ENCODE assay signal across 8 cellular contexts in the genomic region with DNA sequence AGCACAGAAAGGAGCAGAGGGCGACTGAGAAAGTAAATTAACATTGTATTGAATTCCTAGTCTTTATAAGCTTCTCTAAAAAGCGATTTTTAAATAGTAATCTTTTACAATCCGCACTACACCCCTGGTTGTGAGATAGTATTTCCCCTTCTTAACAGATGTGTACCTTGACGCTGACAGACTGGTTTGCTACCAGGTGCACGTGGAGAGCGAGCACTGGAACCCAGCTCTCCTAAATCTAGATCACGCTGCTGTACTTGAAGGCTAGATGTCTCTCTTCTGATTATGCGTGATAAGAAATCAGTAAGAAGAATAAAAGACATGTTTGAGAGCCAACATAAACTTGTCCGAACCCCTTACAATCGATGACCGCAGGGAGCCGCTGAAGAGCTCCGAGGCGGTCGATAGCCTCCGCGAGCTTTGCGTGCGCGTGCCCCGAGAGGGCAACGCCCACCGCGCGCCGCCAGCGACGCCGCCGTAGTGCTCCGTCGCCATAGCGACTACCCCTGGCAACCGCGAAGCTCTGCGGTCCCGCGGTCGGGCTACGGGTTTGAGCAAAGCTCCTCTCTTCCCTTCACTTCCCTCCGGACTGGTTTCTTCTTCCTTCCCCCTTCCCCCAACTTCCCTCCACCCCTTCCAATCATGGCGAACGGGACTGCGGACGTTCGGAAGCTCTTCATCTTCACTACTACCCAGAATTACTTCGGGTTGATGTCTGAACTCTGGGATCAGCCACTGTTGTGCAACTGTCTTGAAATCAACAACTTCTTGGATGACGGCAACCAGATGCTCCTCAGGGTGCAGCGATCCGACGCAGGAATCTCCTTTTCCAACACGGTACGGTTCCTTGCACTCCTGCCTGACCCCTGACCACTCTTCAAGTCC. TPM values are rescaled to one million over a fixed set of nuclear protein-coding genes. Genes with fewer than 3 reads are reported as not detected.
DNase-seq lines count a peak whose midpoint lies in the region; ATAC-seq and TF ChIP-seq lines count a peak whose summit lies in the region.

A gene with protein sequence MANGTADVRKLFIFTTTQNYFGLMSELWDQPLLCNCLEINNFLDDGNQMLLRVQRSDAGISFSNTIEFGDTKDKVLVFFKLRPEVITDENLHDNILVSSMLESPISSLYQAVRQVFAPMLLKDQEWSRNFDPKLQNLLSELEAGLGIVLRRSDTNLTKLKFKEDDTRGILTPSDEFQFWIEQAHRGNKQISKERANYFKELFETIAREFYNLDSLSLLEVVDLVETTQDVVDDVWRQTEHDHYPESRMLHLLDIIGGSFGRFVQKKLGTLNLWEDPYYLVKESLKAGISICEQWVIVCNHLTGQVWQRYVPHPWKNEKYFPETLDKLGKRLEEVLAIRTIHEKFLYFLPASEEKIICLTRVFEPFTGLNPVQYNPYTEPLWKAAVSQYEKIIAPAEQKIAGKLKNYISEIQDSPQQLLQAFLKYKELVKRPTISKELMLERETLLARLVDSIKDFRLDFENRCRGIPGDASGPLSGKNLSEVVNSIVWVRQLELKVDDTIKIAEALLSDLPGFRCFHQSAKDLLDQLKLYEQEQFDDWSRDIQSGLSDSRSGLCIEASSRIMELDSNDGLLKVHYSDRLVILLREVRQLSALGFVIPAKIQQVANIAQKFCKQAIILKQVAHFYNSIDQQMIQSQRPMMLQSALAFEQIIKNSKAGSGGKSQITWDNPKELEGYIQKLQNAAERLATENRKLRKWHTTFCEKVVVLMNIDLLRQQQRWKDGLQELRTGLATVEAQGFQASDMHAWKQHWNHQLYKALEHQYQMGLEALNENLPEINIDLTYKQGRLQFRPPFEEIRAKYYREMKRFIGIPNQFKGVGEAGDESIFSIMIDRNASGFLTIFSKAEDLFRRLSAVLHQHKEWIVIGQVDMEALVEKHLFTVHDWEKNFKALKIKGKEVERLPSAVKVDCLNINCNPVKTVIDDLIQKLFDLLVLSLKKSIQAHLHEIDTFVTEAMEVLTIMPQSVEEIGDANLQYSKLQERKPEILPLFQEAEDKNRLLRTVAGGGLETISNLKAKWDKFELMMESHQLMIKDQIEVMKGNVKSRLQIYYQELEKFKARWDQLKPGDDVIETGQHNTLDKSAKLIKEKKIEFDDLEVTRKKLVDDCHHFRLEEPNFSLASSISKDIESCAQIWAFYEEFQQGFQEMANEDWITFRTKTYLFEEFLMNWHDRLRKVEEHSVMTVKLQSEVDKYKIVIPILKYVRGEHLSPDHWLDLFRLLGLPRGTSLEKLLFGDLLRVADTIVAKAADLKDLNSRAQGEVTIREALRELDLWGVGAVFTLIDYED (N-terminal part only) (plus strand): TSS at position 494 of the 885 bp plus-strand sequence. CDS start 149 bp downstream, at position 643.

- H3K9ac ChIP-seq in adipocyte (ENCODE audit: low read length): peak within 1 kb of the TSS; percentile 89

- TF ChIP-seq CTCF in GM12865 (IDR thresholded peaks at IDR 0.05; ENCODE audit: insufficient read depth, low read depth, low read length, missing control alignments) (peak; percentile 44), prostate gland (IDR thresholded peaks at IDR 0.05) (peak in 3 of 4 experiments; percentile 18 to 53 (median 51)), upper lobe of right lung (IDR thresholded peaks at IDR 0.05) (peak; percentile 59)

- H3K9me3 ChIP-seq in adipocyte (ENCODE audit: control insufficient read depth, low read length) (no peaks in the 10 kb centered on the region), prostate gland (no peaks in the 10 kb centered on the region), upper lobe of right lung (no peaks in the 10 kb centered on the region)

- H3K4me1 ChIP-seq in adipocyte (ENCODE audit: control insufficient read depth, insufficient read depth, low read length): peaks cover 30% of the 10 kb centered on the region
- H3K4me1 ChIP-seq in prostate gland (replicated peaks): no peaks in the 10 kb centered on the region
- H3K4me1 ChIP-seq in upper lobe of right lung: peaks cover 7% of the 10 kb centered on the region

- H3K4me3 ChIP-seq in GM12865 (ENCODE audit: low read depth, low read length): peak within 1 kb of the TSS; percentile 61
- peak within 1 kb of the TSS; percentile 94 for H3K4me3 ChIP-seq in adipocyte (ENCODE audit: low read length)
- H3K4me3 ChIP-seq in prostate gland: peak within 1 kb of the TSS; percentile 50 to 68
- peak within 1 kb of the TSS; percentile 68 for H3K4me3 ChIP-seq in upper lobe of right lung

- ATAC-seq in HG02678 (IDR thresholded peaks at IDR 0.05; ENCODE audit: unreplicated experiment) (peak; percentile 100), left ventricle myocardium superior (peak; percentile 100), upper lobe of right lung (peak; percentile 100)

- H3K27ac ChIP-seq in prostate gland: peak within 1 kb of the TSS; percentile 64 to 67
- H3K27ac ChIP-seq in upper lobe of right lung: peak within 1 kb of the TSS; percentile 84

- H3K36me3 ChIP-seq in adipocyte (ENCODE audit: control insufficient read depth, insufficient read depth, low read length, severe bottlenecking): peaks cover 5% of the 10 kb centered on the region
- H3K36me3 ChIP-seq in prostate gland: no peaks in the 10 kb centered on the region
- no peaks in the 10 kb centered on the region for H3K36me3 ChIP-seq in upper lobe of right lung

- under 1% methylated on average over 53 of the region's 53 CpGs for WGBS in prostate gland

- DNase-seq in GM12865 (ENCODE audit: low read depth) (peak; percentile 91), NCI-H1105 (lab: John Stamatoyannopoulos, UW) (peak; percentile 93), SW480 (ENCODE audit: low spot score) (peak; percentile 85), adipocyte (ENCODE audit: low read depth) (peak; percentile 98), left ventricle myocardium superior (peak; percentile 94), prostate gland (ENCODE audit: low spot score) (peak; percentile 82), upper lobe of right lung (peak; percentile 96)

- intact Hi-C loops in left ventricle myocardium superior (cut with micrococcal nuclease): no loop called here
- intact Hi-C loops in prostate gland (cut with DNase I): loop anchor here (2.0 kb wide), 1 partner anchor 16 kb away; a partner anchor contains a TSS
- intact Hi-C loops in upper lobe of right lung (cut with DNase I): no loop called here

- H3K27me3 ChIP-seq in adipocyte (replicated peaks; ENCODE audit: control insufficient read depth, insufficient read depth, low read length): no peaks in the 10 kb centered on the region
- no peaks in the 10 kb centered on the region for H3K27me3 ChIP-seq in prostate gland (replicated peaks; ENCODE audit: insufficient read depth)
- H3K27me3 ChIP-seq in upper lobe of right lung: no peaks in the 10 kb centered on the region

- no peak for TF ChIP-seq POLR2A in prostate gland (IDR thresholded peaks at IDR 0.05)

RNA-seq across cellular contexts. Expression of the gene that starts here (rescaled TPM):
- total RNA-seq in left ventricle myocardium superior (3.2 TPM), prostate gland (10 to 100 TPM; 18.1 to 18.2 TPM), upper lobe of right lung (16.2 TPM)

Comparison
In these comparisons a context has a peak if more than half of its experiments do, and no peak if none do; other contexts are left out.
1. Peak in every context shown above with its lines: DNase-seq, ATAC-seq, H3K4me3 ChIP-seq and H3K27ac ChIP-seq.